8 cellular contexts compared by ENCODE assay signal in the genomic region with DNA sequence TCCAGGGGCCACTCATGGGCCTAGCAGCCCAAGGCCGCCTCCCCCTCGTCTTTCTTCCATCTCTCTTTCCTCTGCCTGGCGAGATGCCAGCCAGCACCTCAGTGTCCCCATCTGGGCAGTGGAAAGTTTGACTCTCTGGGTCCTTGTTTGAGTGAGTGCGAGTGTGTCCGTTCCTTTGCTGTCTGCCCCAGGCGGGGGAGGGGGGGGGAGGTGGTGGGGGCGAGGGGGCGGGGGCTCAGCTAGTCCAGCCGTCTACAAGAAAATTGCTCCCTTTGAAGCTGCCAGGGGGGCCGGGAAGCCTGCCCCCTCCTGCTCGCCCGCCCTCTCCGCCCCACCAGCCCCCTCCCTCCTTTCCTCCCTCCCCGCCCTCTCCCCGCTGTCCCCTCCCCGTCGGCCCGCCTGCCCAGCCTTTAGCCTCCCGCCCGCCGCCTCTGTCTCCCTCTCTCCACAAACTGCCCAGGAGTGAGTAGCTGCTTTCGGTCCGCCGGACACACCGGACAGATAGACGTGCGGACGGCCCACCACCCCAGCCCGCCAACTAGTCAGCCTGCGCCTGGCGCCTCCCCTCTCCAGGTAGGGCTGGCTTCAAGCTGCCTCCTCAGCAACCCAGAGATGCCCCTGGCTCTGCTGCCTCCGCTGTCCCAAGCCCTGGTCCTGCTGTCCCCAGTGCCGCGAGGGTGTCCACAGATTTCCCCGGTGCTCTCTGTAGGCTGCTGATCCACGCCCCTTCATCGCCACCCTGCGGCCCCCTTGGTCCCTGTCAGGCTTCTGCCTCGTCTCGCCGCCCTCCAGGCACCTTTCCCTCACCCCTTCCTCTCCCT. TPM values are rescaled to one million over a fixed set of nuclear protein-coding genes. Genes with fewer than 3 reads are reported as not detected.
A peak's percentile ranks its signal among the peaks of the same experiment; 100 is the strongest.
DNase-seq lines count a peak whose midpoint lies in the region; ATAC-seq lines count a peak whose summit lies in the region.

Gene BGN, plus strand, starts transcription at position 440 of the 821 bp plus-strand sequence. CDS start 9,652 bp downstream, outside the sequence.

- ATAC-seq in left lobe of liver (peak; percentile 41), HG02610 (IDR thresholded peaks at IDR 0.05; ENCODE audit: unreplicated experiment) (no peak)

- H3K27ac ChIP-seq in caudate nucleus (ENCODE audit: low read depth, low read length): peak within 1 kb of the TSS; percentile 52
- H3K27ac ChIP-seq in thymus (ENCODE audit: low read depth): no peak within 1 kb of the TSS

- no peaks in the 10 kb centered on the region for H3K36me3 ChIP-seq in thymus (ENCODE audit: control insufficient read depth, insufficient read depth)

- H3K4me1 ChIP-seq in thymus (ENCODE audit: control insufficient read depth, insufficient read depth, low read length): no peaks in the 10 kb centered on the region

- no peaks in the 10 kb centered on the region for H3K9me3 ChIP-seq in thymus (ENCODE audit: control insufficient read depth)

- DNase-seq in stimulated activated CD4-positive, alpha-beta T cell treated with anti-CD3 and anti-CD28 coated beads, Interleukin-15, amount 100 ng/mL, for 24 hours: peak; percentile 22
- DNase-seq in stimulated activated CD4-positive, alpha-beta T cell treated with anti-CD3 and anti-CD28 coated beads, Interleukin-4, amount 100 ng/mL, for 4 hours: no peak
- peak in 13 of 61 donors; percentile 10 to 46 (median 17) for DNase-seq in caudate nucleus (lab: John Stamatoyannopoulos, UW)
- DNase-seq in left lobe of liver (ENCODE audit: low spot score): no peak
- no peak for DNase-seq in KG1 (lab: John Stamatoyannopoulos, UW)
- DNase-seq in cerebellar nuclear complex (lab: John Stamatoyannopoulos, UW): no peak

- no peaks in the 10 kb centered on the region for H3K27me3 ChIP-seq in thymus (ENCODE audit: control insufficient read depth, insufficient read depth)

- whole genome bisulfite sequencing in thymus: 28% methylated on average over 40 of the region's 41 CpGs

- no peak within 1 kb of the TSS for H3K4me3 ChIP-seq in thymus (ENCODE audit: low read length)

RNA-seq across cellular contexts. Expression of gene BGN, which starts in this region (rescaled TPM):
- total RNA-seq in left lobe of liver: 88.4 TPM
- polyA plus RNA-seq in thymus: 21.6 TPM
